In the genomic region with DNA sequence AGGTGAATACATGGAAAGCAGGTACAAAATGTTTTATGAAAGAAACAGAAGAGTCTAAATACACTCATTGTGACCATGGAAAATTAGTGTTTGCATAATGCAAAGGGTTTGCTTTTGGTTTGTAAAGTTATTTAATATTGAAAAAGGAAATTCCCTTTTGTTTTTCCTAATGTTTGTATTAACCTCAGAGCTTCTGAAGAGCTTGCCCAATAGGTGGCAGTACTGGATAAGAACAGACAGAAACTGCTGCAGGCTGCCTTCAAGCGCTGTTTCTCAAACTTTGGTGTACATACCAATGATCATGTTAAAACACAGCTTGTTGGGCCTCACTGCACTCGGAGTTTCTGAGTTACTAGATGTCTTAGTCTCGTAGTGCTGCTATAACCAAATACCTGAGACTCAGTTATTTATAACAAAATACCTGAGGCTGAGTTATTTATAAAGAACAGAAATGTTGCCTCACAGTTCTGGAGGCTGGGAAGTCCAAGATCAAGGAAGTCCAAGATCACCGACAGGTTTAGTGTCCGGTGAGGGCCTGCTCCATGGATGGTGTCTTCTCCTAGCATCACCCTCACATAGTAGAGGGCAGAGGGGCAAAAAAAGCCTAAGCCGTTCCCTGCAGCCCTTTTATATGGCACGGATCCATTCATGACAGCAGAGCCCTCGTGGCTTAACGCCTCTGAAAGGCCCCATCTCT, we compare ENCODE assay signal across 8 cellular contexts. TPM values are rescaled to one million over a fixed set of nuclear protein-coding genes. Genes with fewer than 3 reads are reported as not detected.
A peak's percentile ranks its signal among the peaks of the same experiment; 100 is the strongest.
DNase-seq lines count a peak whose midpoint lies in the region; ATAC-seq and TF ChIP-seq lines count a peak whose summit lies in the region.

No MANE protein-coding gene starts in this region.

- H3K4me3 ChIP-seq in H7 (ENCODE audit: insufficient read depth, low read depth, low read length) (no peak overlapping the region), transverse colon (no peak overlapping the region)

- WGBS in transverse colon (ENCODE audit: low coverage in 1 of 2), 2 donors, result 71% methylated on average over 9 of the region's 9 CpGs; no CpG with 5 or more reads in 1 of the 2 donors

- H3K36me3 ChIP-seq in H7 (replicated peaks; ENCODE audit: control insufficient read depth, insufficient read depth, low read length) (no peaks in the 10 kb centered on the region), transverse colon (no peaks in the 10 kb centered on the region)

- no peak for ATAC-seq in HG03039 (IDR thresholded peaks at IDR 0.05; ENCODE audit: unreplicated experiment)
- ATAC-seq in HG02642 (IDR thresholded peaks at IDR 0.05; ENCODE audit: poor library complexity, unreplicated experiment), result no peak

- peak; percentile 43 for DNase-seq in DMS53 treated with DMSO at 0.1 percent for 48 hours (lab: John Stamatoyannopoulos, UW; ENCODE audit: unreplicated experiment)
- DNase-seq in H7, result peak; percentile 53
- peak; percentile 67 for DNase-seq in NCI-H2227 (lab: John Stamatoyannopoulos, UW; ENCODE audit: unreplicated experiment)
- DNase-seq in amniotic epithelial cell (ENCODE audit: low read depth), result peak; percentile 75
- DNase-seq in iPS-NIHi11 (ENCODE audit: low spot score), result peak; percentile 37
- DNase-seq in transverse colon, result peak; percentile 26

- intact Hi-C loops in transverse colon (cut with DNase I; ENCODE audit: low total_unique reads), result loop anchor here (10.0 kb wide), 1 partner anchor 245 kb away; no protein-coding TSS in a partner anchor

- peaks cover 0 to 12% (median 3%) of the 10 kb centered on the region in 4 donors for H3K4me1 ChIP-seq in transverse colon

- TF ChIP-seq POLR2A in transverse colon (IDR thresholded peaks at IDR 0.05), result no peak

- H3K27me3 ChIP-seq in H7 (ENCODE audit: control insufficient read depth, insufficient read depth, low read length) (no peaks in the 10 kb centered on the region; the same call in 1 of the 2 replicates), transverse colon (no peaks in the 10 kb centered on the region)

- peak; percentile 24 to 45 (median 38) for TF ChIP-seq CTCF in transverse colon (IDR thresholded peaks at IDR 0.05)

- H3K27ac ChIP-seq in transverse colon, result peak overlapping the region in 2 of 4 donors; percentile 28 to 55

- no peak for TF ChIP-seq EP300 in transverse colon (IDR thresholded peaks at IDR 0.05; ENCODE audit: low read depth)

- in situ Hi-C loops in transverse colon (cut with MboI; ENCODE audit: low pct_ligation_motif_present in 1 of 4, low pct_unique_long_range_greater_than_20kb in 1 of 4, low sequenced_read_pairs in 3 of 4), result no loop called here

- no peaks in the 10 kb centered on the region for H3K9me3 ChIP-seq in transverse colon

RNA-seq across cellular contexts. Expression of a gene that starts 54.2 kb away (rescaled TPM):
- 0.14 TPM in 1 of 2 replicates, not detected in the other for total RNA-seq in H7 (2014; rRNA removed; shearing (Covaris generic))
- not detected for total RNA-seq in transverse colon
